1 cellular context compared by ENCODE assay signal in the genomic region with DNA sequence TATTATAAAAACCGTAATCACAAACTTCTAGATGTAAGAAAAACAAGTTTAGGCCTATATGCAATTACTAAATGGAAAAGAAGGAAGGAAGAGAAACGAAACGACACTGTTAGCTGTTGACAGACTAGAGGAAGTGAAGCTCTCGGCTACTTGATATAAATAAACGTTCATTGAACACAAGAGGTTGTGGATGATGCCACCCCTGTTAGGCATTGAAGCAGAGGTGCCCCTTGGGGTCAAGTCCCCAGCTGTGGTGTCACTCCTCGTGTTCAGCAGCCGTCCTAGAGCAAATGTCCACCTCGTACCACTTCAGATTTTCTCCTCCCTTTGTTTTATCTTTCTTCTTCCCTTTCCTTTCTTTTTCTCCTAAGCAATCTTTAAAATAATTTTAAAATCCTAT.
A peak's percentile ranks its signal among the peaks of the same experiment; 100 is the strongest.
TF ChIP-seq lines count a peak whose summit lies in the region.

No MANE protein-coding gene starts in this region.

TF ChIP-seq in GM12878, 131 proteins besides CTCF, POLR2A, EP300 and RAD21 (continued from another document):
- TF ChIP-seq, protein P1, sequence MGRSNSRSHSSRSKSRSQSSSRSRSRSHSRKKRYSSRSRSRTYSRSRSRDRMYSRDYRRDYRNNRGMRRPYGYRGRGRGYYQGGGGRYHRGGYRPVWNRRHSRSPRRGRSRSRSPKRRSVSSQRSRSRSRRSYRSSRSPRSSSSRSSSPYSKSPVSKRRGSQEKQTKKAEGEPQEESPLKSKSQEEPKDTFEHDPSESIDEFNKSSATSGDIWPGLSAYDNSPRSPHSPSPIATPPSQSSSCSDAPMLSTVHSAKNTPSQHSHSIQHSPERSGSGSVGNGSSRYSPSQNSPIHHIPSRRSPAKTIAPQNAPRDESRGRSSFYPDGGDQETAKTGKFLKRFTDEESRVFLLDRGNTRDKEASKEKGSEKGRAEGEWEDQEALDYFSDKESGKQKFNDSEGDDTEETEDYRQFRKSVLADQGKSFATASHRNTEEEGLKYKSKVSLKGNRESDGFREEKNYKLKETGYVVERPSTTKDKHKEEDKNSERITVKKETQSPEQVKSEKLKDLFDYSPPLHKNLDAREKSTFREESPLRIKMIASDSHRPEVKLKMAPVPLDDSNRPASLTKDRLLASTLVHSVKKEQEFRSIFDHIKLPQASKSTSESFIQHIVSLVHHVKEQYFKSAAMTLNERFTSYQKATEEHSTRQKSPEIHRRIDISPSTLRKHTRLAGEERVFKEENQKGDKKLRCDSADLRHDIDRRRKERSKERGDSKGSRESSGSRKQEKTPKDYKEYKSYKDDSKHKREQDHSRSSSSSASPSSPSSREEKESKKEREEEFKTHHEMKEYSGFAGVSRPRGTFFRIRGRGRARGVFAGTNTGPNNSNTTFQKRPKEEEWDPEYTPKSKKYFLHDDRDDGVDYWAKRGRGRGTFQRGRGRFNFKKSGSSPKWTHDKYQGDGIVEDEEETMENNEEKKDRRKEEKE (IDR thresholded peaks at IDR 0.05): no peak
- no peak for TF ChIP-seq NR2C2 (IDR thresholded peaks at IDR 0.05; ENCODE audit: borderline replicate concordance, control insufficient read depth, insufficient read length, low read depth)
- TF ChIP-seq CBFB (IDR thresholded peaks at IDR 0.05; ENCODE audit: low read depth): no peak
- TF ChIP-seq, protein P2, sequence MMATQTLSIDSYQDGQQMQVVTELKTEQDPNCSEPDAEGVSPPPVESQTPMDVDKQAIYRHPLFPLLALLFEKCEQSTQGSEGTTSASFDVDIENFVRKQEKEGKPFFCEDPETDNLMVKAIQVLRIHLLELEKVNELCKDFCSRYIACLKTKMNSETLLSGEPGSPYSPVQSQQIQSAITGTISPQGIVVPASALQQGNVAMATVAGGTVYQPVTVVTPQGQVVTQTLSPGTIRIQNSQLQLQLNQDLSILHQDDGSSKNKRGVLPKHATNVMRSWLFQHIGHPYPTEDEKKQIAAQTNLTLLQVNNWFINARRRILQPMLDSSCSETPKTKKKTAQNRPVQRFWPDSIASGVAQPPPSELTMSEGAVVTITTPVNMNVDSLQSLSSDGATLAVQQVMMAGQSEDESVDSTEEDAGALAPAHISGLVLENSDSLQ (IDR thresholded peaks at IDR 0.05): peak; percentile 15; the same call in 1 of the 2 replicates
- TF ChIP-seq TBL1XR1 (IDR thresholded peaks at IDR 0.05; ENCODE audit: low read depth, low read length): no peak
- no peak for TF ChIP-seq TAF1 (IDR thresholded peaks at IDR 0.05; ENCODE audit: borderline replicate concordance, low read depth, low read length)
- no peak for TF ChIP-seq BRCA1 (IDR thresholded peaks at IDR 0.05; ENCODE audit: low read depth, low read length)
- TF ChIP-seq BACH1 (IDR thresholded peaks at IDR 0.05; ENCODE audit: borderline replicate concordance): no peak
- TF ChIP-seq ZZZ3 (IDR thresholded peaks at IDR 0.05; ENCODE audit: control insufficient read depth, insufficient read length, low read depth): no peak
- no peak for TF ChIP-seq RELA (IDR thresholded peaks at IDR 0.05; ENCODE audit: borderline replicate concordance, partially characterized antibody)
- 0 out of 2 replicates have a peak, but pooled peaks have one; percentile 33 for TF ChIP-seq EED (IDR thresholded peaks at IDR 0.05; ENCODE audit: low read depth)
- 0 out of 2 replicates have a peak, but pooled peaks have one; percentile 6 for TF ChIP-seq MEF2A (IDR thresholded peaks at IDR 0.05; ENCODE audit: insufficient read depth, low read depth, low read length)
- TF ChIP-seq MEF2B (IDR thresholded peaks at IDR 0.05; ENCODE audit: partially characterized antibody, poor library complexity, severe bottlenecking): peak; percentile 55
- TF ChIP-seq RUNX3 (IDR thresholded peaks at IDR 0.05; ENCODE audit: low read length): peak; percentile 24; the same call in 1 of the 2 replicates
- peak in 1 of 2 experiments; percentile 58; a peak in 2 of 4 replicates for TF ChIP-seq ETV6 (conservative IDR thresholded peaks at IDR 0.05 in 1 of 2, IDR thresholded peaks at IDR 0.05 in 1 of 2; ENCODE audit: borderline replicate concordance in 1 of 2, low read depth in 1 of 2)
- no peak for TF ChIP-seq YBX1 (IDR thresholded peaks at IDR 0.05)
- TF ChIP-seq, protein P3, sequence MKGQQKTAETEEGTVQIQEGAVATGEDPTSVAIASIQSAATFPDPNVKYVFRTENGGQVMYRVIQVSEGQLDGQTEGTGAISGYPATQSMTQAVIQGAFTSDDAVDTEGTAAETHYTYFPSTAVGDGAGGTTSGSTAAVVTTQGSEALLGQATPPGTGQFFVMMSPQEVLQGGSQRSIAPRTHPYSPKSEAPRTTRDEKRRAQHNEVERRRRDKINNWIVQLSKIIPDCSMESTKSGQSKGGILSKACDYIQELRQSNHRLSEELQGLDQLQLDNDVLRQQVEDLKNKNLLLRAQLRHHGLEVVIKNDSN (IDR thresholded peaks at IDR 0.05; ENCODE audit: borderline replicate concordance, extremely low read length, insufficient read depth, low read depth, low read length): no peak
- TF ChIP-seq SPI1 (IDR thresholded peaks at IDR 0.05; ENCODE audit: borderline replicate concordance, insufficient read depth, low read depth, low read length): peak; percentile 82
- TF ChIP-seq, protein P4, sequence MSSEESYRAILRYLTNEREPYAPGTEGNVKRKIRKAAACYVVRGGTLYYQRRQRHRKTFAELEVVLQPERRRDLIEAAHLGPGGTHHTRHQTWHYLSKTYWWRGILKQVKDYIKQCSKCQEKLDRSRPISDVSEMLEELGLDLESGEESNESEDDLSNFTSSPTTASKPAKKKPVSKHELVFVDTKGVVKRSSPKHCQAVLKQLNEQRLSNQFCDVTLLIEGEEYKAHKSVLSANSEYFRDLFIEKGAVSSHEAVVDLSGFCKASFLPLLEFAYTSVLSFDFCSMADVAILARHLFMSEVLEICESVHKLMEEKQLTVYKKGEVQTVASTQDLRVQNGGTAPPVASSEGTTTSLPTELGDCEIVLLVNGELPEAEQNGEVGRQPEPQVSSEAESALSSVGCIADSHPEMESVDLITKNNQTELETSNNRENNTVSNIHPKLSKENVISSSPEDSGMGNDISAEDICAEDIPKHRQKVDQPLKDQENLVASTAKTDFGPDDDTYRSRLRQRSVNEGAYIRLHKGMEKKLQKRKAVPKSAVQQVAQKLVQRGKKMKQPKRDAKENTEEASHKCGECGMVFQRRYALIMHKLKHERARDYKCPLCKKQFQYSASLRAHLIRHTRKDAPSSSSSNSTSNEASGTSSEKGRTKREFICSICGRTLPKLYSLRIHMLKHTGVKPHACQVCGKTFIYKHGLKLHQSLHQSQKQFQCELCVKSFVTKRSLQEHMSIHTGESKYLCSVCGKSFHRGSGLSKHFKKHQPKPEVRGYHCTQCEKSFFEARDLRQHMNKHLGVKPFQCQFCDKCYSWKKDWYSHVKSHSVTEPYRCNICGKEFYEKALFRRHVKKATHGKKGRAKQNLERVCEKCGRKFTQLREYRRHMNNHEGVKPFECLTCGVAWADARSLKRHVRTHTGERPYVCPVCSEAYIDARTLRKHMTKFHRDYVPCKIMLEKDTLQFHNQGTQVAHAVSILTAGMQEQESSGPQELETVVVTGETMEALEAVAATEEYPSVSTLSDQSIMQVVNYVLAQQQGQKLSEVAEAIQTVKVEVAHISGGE (CRISPR knock-in tag; IDR thresholded peaks at IDR 0.05): no peak
- peak; percentile 48; the same call in 1 of the 2 replicates for TF ChIP-seq CREM (IDR thresholded peaks at IDR 0.05; ENCODE audit: low read depth)
- 0 out of 2 replicates have a peak, but pooled peaks have one; percentile 10 for TF ChIP-seq ZNF384 (IDR thresholded peaks at IDR 0.05; ENCODE audit: borderline replicate concordance, low read depth, low read length)
- peak; percentile 23; the same call in 1 of the 2 replicates for TF ChIP-seq IKZF1 (conservative IDR thresholded peaks at IDR 0.05)
- TF ChIP-seq, protein P5, sequence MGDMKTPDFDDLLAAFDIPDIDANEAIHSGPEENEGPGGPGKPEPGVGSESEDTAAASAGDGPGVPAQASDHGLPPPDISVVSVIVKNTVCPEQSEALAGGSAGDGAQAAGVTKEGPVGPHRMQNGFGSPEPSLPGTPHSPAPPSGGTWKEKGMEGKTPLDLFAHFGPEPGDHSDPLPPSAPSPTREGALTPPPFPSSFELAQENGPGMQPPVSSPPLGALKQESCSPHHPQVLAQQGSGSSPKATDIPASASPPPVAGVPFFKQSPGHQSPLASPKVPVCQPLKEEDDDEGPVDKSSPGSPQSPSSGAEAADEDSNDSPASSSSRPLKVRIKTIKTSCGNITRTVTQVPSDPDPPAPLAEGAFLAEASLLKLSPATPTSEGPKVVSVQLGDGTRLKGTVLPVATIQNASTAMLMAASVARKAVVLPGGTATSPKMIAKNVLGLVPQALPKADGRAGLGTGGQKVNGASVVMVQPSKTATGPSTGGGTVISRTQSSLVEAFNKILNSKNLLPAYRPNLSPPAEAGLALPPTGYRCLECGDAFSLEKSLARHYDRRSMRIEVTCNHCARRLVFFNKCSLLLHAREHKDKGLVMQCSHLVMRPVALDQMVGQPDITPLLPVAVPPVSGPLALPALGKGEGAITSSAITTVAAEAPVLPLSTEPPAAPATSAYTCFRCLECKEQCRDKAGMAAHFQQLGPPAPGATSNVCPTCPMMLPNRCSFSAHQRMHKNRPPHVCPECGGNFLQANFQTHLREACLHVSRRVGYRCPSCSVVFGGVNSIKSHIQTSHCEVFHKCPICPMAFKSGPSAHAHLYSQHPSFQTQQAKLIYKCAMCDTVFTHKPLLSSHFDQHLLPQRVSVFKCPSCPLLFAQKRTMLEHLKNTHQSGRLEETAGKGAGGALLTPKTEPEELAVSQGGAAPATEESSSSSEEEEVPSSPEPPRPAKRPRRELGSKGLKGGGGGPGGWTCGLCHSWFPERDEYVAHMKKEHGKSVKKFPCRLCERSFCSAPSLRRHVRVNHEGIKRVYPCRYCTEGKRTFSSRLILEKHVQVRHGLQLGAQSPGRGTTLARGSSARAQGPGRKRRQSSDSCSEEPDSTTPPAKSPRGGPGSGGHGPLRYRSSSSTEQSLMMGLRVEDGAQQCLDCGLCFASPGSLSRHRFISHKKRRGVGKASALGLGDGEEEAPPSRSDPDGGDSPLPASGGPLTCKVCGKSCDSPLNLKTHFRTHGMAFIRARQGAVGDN (IDR thresholded peaks at IDR 0.05): peak; percentile 45; the same call in 1 of the 2 replicates
- TF ChIP-seq, protein P6, sequence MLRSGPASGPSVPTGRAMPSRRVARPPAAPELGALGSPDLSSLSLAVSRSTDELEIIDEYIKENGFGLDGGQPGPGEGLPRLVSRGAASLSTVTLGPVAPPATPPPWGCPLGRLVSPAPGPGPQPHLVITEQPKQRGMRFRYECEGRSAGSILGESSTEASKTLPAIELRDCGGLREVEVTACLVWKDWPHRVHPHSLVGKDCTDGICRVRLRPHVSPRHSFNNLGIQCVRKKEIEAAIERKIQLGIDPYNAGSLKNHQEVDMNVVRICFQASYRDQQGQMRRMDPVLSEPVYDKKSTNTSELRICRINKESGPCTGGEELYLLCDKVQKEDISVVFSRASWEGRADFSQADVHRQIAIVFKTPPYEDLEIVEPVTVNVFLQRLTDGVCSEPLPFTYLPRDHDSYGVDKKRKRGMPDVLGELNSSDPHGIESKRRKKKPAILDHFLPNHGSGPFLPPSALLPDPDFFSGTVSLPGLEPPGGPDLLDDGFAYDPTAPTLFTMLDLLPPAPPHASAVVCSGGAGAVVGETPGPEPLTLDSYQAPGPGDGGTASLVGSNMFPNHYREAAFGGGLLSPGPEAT (IDR thresholded peaks at IDR 0.05; ENCODE audit: low read depth): peak; percentile 46; the same call in 1 of the 2 replicates
- TF ChIP-seq GABPA (IDR thresholded peaks at IDR 0.05; ENCODE audit: low read depth): no peak
- TF ChIP-seq ATF7 (IDR thresholded peaks at IDR 0.05; ENCODE audit: low read depth): peak; percentile 69
- no peak for TF ChIP-seq SUPT20H (IDR thresholded peaks at IDR 0.05; ENCODE audit: borderline replicate concordance, control insufficient read depth, low read depth, low read length)
- TF ChIP-seq STAT1 (conservative IDR thresholded peaks at IDR 0.05): 0 out of 2 replicates have a peak, but pooled peaks have one; percentile 17
- peak; percentile 91 for TF ChIP-seq NR2F1 (conservative IDR thresholded peaks at IDR 0.05)
- no peak for TF ChIP-seq CREB1 (IDR thresholded peaks at IDR 0.05; ENCODE audit: low read depth)
- TF ChIP-seq MXI1 (IDR thresholded peaks at IDR 0.05; ENCODE audit: low read depth, low read length): 0 out of 2 replicates have a peak, but pooled peaks have one; percentile 53
- TF ChIP-seq, protein P7, sequence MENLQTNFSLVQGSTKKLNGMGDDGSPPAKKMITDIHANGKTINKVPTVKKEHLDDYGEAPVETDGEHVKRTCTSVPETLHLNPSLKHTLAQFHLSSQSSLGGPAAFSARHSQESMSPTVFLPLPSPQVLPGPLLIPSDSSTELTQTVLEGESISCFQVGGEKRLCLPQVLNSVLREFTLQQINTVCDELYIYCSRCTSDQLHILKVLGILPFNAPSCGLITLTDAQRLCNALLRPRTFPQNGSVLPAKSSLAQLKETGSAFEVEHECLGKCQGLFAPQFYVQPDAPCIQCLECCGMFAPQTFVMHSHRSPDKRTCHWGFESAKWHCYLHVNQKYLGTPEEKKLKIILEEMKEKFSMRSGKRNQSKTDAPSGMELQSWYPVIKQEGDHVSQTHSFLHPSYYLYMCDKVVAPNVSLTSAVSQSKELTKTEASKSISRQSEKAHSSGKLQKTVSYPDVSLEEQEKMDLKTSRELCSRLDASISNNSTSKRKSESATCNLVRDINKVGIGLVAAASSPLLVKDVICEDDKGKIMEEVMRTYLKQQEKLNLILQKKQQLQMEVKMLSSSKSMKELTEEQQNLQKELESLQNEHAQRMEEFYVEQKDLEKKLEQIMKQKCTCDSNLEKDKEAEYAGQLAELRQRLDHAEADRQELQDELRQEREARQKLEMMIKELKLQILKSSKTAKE (IDR thresholded peaks at IDR 0.05; ENCODE audit: low read depth, poor library complexity, severe bottlenecking): peak; percentile 43
